ENCODE assay signal across 36 cellular contexts in genomic region chr4:26503844-26504243, GRCh38. TPM values are rescaled to one million over a fixed set of nuclear protein-coding genes. Genes with fewer than 3 reads are reported as not detected.
"Had no signal": no experiment of that assay in that cellular context is flagged by ENCODE, and none has a peak within 500 bp of the region (broad histone marks: within the 10 kb centered on the region; RNA-seq: fewer than 3 reads in every experiment).

No MANE protein-coding gene starts in this region.

- H3K27me3 Mint-ChIP-seq: activated CD4-positive, alpha-beta memory T cell treated with anti-CD3 and anti-CD28 coated beads, Interleukin-2, amount 10 ng/mL, durations not matched to agents 7 days and 5 days; activated CD8-positive, alpha-beta memory T cell treated with anti-CD3 and anti-CD28 coated beads, Interleukin-2, amount 10 ng/mL, durations not matched to agents 7 days and 5 days had no signal

- DNase-seq: activated CD4-positive, alpha-beta memory T cell treated with anti-CD3 and anti-CD28 coated beads, Interleukin-2, amount 10 ng/mL, durations not matched to agents 7 days and 5 days; activated CD4-positive, alpha-beta T cell treated with anti-CD3 and anti-CD28 coated beads for 1 hour; activated CD4-positive, alpha-beta T cell treated with anti-CD3 and anti-CD28 coated beads for 48 hours; activated CD4-positive, CD25-positive, alpha-beta regulatory T cell; activated CD8-positive, alpha-beta memory T cell treated with anti-CD3 and anti-CD28 coated beads for 24 hours; activated CD8-positive, alpha-beta memory T cell treated with anti-CD3 and anti-CD28 coated beads, Interleukin-2, amount 10 ng/mL, durations not matched to agents 7 days and 5 days; activated CD8-positive, alpha-beta memory T cell treated with anti-CD3 and anti-CD28 coated beads, Interleukin-2, amount 50 U/mL, for 48 hours; activated gamma-delta T cell; activated naive CD4-positive, alpha-beta T cell treated with Interleukin-2 at 50 U/mL for 16 hours; activated naive CD8-positive, alpha-beta T cell treated with anti-CD3 and anti-CD28 coated beads, Interleukin-2, amount 10 ng/mL, durations not matched to agents 7 days and 5 days; activated T-cell treated with anti-CD3 and anti-CD28 coated beads, Interleukin-2, amount 50 U/mL, for 72 hours; adrenal gland; body of pancreas; IMR-90; NCI-H1092 treated with DMSO at 0.1 percent for 48 hours; NCI-H146; NCI-H187; NCI-H2081; NCI-H226; NCI-H446 treated with DMSO at 0.1 percent for 48 hours; NCI-H524; NCI-H69; NK-92 treated with Interleukin-12 subunit alpha and Interleukin-12 subunit beta, amount 100 ng/mL, for 24 hours; PC-3; Peyer's patch; Right ventricle myocardium superior; T1000; WERI-Rb-1 had no signal

- H3K27ac Mint-ChIP-seq: activated CD4-positive, alpha-beta memory T cell treated with anti-CD3 and anti-CD28 coated beads, Interleukin-2, amount 10 ng/mL, durations not matched to agents 7 days and 5 days; activated CD8-positive, alpha-beta memory T cell treated with anti-CD3 and anti-CD28 coated beads, Interleukin-2, amount 10 ng/mL, durations not matched to agents 7 days and 5 days; activated naive CD4-positive, alpha-beta T cell treated with anti-CD3 and anti-CD28 coated beads, Interleukin-2, amount 50 U/mL, for 24 hours; activated naive CD8-positive, alpha-beta T cell treated with anti-CD3 and anti-CD28 coated beads, Interleukin-2, amount 10 ng/mL, durations not matched to agents 7 days and 5 days; activated T-cell treated with anti-CD3 and anti-CD28 coated beads, Interleukin-2, amount 50 U/mL, for 72 hours; activated T-helper 2 cell treated with anti-CD3 and anti-CD28 coated beads, Interferon-gamma antibody, Interleukin-2, Interleukin-4, amounts not matched to agents 10 μg/mL and 5 μg/mL and 100 μg/mL, durations not matched to agents 14 hours and 24 hours and 36 hours had no signal

- H3K4me1 Mint-ChIP-seq: activated CD4-positive, alpha-beta memory T cell treated with anti-CD3 and anti-CD28 coated beads, Interleukin-2, amount 10 ng/mL, durations not matched to agents 7 days and 5 days; activated CD8-positive, alpha-beta memory T cell treated with anti-CD3 and anti-CD28 coated beads, Interleukin-2, amount 10 ng/mL, durations not matched to agents 7 days and 5 days; activated naive CD4-positive, alpha-beta T cell treated with anti-CD3 and anti-CD28 coated beads, Interleukin-2, amount 50 U/mL, for 24 hours; activated naive CD8-positive, alpha-beta T cell treated with anti-CD3 and anti-CD28 coated beads, Interleukin-2, amount 10 ng/mL, durations not matched to agents 7 days and 5 days had no signal

- H3K4me3 Mint-ChIP-seq: activated CD4-positive, alpha-beta memory T cell treated with anti-CD3 and anti-CD28 coated beads, Interleukin-2, amount 10 ng/mL, durations not matched to agents 7 days and 5 days; activated CD8-positive, alpha-beta memory T cell treated with anti-CD3 and anti-CD28 coated beads, Interleukin-2, amount 10 ng/mL, durations not matched to agents 7 days and 5 days; activated naive CD4-positive, alpha-beta T cell treated with anti-CD3 and anti-CD28 coated beads, Interleukin-2, amount 50 U/mL, for 24 hours; activated naive CD8-positive, alpha-beta T cell treated with anti-CD3 and anti-CD28 coated beads, Interleukin-2, amount 10 ng/mL, durations not matched to agents 7 days and 5 days; activated T-cell treated with anti-CD3 and anti-CD28 coated beads, Interleukin-2, amount 50 U/mL, for 72 hours had no signal

- H3K4me3 ChIP-seq: adrenal gland, body of pancreas, breast epithelium, K562, Peyer's patch had no signal

- H3K36me3 ChIP-seq: adrenal gland, breast epithelium, Peyer's patch, WERI-Rb-1 had no signal

- H3K9me3 Mint-ChIP-seq: activated CD4-positive, alpha-beta memory T cell treated with anti-CD3 and anti-CD28 coated beads, Interleukin-2, amount 10 ng/mL, durations not matched to agents 7 days and 5 days; activated naive CD4-positive, alpha-beta T cell treated with anti-CD3 and anti-CD28 coated beads, Interleukin-2, amount 50 U/mL, for 24 hours; activated T-cell treated with anti-CD3 and anti-CD28 coated beads, Interleukin-2, amount 50 U/mL, for 72 hours; activated T-helper 2 cell treated with anti-CD3 and anti-CD28 coated beads, Interferon-gamma antibody, Interleukin-2, Interleukin-4, amounts not matched to agents 10 μg/mL and 5 μg/mL and 100 μg/mL, durations not matched to agents 14 hours and 24 hours and 36 hours had no signal

- H3K27me3 ChIP-seq: adrenal gland, body of pancreas, breast epithelium, Peyer's patch had no signal

- H3K9me3 ChIP-seq: adrenal gland, breast epithelium, Peyer's patch had no signal

- H3K36me3 Mint-ChIP-seq: activated CD8-positive, alpha-beta memory T cell treated with anti-CD3 and anti-CD28 coated beads, Interleukin-2, amount 10 ng/mL, durations not matched to agents 7 days and 5 days; activated naive CD4-positive, alpha-beta T cell treated with anti-CD3 and anti-CD28 coated beads, Interleukin-2, amount 50 U/mL, for 24 hours; activated naive CD8-positive, alpha-beta T cell treated with anti-CD3 and anti-CD28 coated beads, Interleukin-2, amount 10 ng/mL, durations not matched to agents 7 days and 5 days had no signal

- H3K4me1 ChIP-seq: adrenal gland, body of pancreas, breast epithelium, Peyer's patch had no signal

- H3K27ac ChIP-seq: adrenal gland, body of pancreas, breast epithelium, Peyer's patch, RWPE1, WERI-Rb-1 had no signal

RNA-seq across cellular contexts. Expression of gene CCKAR, which starts 13.6 kb away (rescaled TPM):
- total RNA-seq: activated CD4-positive, alpha-beta memory T cell treated with anti-CD3 and anti-CD28 coated beads, Interleukin-2, amount 10 ng/mL, durations not matched to agents 7 days and 5 days; activated CD8-positive, alpha-beta memory T cell treated with anti-CD3 and anti-CD28 coated beads, Interleukin-2, amount 10 ng/mL, durations not matched to agents 7 days and 5 days; activated naive CD8-positive, alpha-beta T cell treated with anti-CD3 and anti-CD28 coated beads, Interleukin-2, amount 10 ng/mL, durations not matched to agents 7 days and 5 days; activated T-cell treated with anti-CD3 and anti-CD28 coated beads, Interleukin-2, amount 50 U/mL, for 72 hours; activated T-helper 2 cell treated with anti-CD3 and anti-CD28 coated beads, Interferon-gamma antibody, Interleukin-2, Interleukin-4, amounts not matched to agents 10 μg/mL and 5 μg/mL and 100 μg/mL, durations not matched to agents 14 hours and 24 hours and 36 hours; astrocyte; breast epithelium; IMR-90; K562; PC-3; Peyer's patch; Right ventricle myocardium superior; T-helper 1 cell treated with Interleukin-12 subunit alpha and Interleukin-12 subunit beta and Interleukin-4 antibody, amounts not matched to agents 30 ng/mL and 1 ng/mL, for 36 hours; T-helper 2 cell treated with Interferon-gamma antibody and Interleukin-4, amounts not matched to agents 100 ng/mL and 5 ng/mL, for 36 hours had no signal
